In the genomic region with DNA sequence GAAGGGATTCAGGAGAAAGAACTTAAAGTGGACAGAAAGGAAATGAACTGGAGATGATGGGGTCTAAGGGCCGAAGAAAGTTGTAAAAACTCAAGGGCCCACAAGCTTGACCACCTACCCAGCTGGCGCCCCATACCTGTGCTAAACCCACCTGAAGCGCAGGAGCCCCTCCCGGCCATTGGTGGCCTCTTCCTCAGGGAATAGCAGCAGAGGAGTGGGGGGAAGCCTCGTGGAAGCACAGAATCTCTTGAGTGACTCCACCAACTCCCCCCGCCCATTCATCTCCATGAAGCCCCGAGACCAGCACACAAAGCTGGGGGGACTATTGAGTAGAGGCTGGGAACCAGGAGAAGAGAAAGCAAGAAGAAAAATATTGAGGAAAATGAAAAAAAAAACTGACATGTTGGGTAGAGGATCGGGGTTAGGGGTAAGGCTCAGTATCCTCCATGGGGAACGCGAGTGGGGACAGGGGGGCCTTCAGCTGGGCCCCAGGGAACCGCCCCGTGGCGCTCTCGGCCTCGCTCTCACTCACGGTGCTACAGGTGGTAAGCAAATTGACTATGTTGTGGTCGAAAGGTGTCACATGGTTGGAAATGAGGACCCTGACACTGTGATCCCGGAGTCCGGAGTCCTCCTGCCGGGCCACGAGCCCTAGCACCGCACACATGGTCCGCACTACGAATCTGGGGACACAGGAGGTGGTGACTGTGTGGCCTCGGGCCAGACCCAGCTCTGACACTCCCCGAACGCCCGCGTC, we compare ENCODE assay signal across 8 cellular contexts. TPM values are rescaled to one million over a fixed set of nuclear protein-coding genes. Genes with fewer than 3 reads are reported as not detected.
DNase-seq lines count a peak whose midpoint lies in the region; ATAC-seq and TF ChIP-seq lines count a peak whose summit lies in the region.

No MANE protein-coding gene starts in this region.

- 18% methylated on average over 29 of the region's 29 CpGs for WGBS in smooth muscle cell (ENCODE audit: low lambda C conversion rate)

- peak overlapping the region; percentile 88 for H3K4me3 ChIP-seq in smooth muscle cell

- peaks cover 46% of the 10 kb centered on the region for H3K4me1 Mint-ChIP-seq in T-helper 1 cell treated with Interleukin-12 subunit alpha and Interleukin-12 subunit beta and Interleukin-4 antibody, amounts not matched to agents 30 μg/mL and 1 μg/mL, for 36 hours (ENCODE audit: low read depth)
- peaks cover 50% of the 10 kb centered on the region for H3K4me1 Mint-ChIP-seq in activated CD8-positive, alpha-beta T cell treated with anti-CD3 and anti-CD28 coated beads, Interleukin-2, amount 10 ng/mL, durations not matched to agents 7 days and 5 days (ENCODE audit: low read depth)

- no peaks in the 10 kb centered on the region for H3K36me3 ChIP-seq in smooth muscle cell (ENCODE audit: low read depth)

- peaks cover 11% of the 10 kb centered on the region for H3K4me1 ChIP-seq in smooth muscle cell (ENCODE audit: low read depth)

- intact Hi-C loops in left ventricle myocardium superior (cut with micrococcal nuclease), result no loop called here

- H3K27me3 ChIP-seq in smooth muscle cell (ENCODE audit: low read depth), result no peaks in the 10 kb centered on the region

- peak; percentile 6 for ATAC-seq in HG03060 (IDR thresholded peaks at IDR 0.05; ENCODE audit: low read depth, unreplicated experiment)
- peak; percentile 7 for ATAC-seq in activated CD8-positive, alpha-beta T cell treated with anti-CD3 and anti-CD28 coated beads, Interleukin-2, amount 10 ng/mL, durations not matched to agents 7 days and 5 days
- ATAC-seq in left ventricle myocardium superior, result peak; percentile 4

- peak overlapping the region; percentile 89 for H3K9ac ChIP-seq in smooth muscle cell (ENCODE audit: low read depth)

- H4K20me1 ChIP-seq in smooth muscle cell (ENCODE audit: low read depth), result peaks cover 11% of the 10 kb centered on the region

- H3F3A ChIP-seq in smooth muscle cell (ENCODE audit: low read depth), result peaks cover 16% of the 10 kb centered on the region

- no peak for TF ChIP-seq CTCF in smooth muscle cell (IDR thresholded peaks at IDR 0.05; ENCODE audit: borderline replicate concordance, insufficient read depth, poor library complexity, severe bottlenecking)

- H3K36me3 Mint-ChIP-seq in T-helper 1 cell treated with Interleukin-12 subunit alpha and Interleukin-12 subunit beta and Interleukin-4 antibody, amounts not matched to agents 30 μg/mL and 1 μg/mL, for 36 hours (ENCODE audit: low read depth), result peaks cover 42% of the 10 kb centered on the region
- H3K36me3 Mint-ChIP-seq in activated CD8-positive, alpha-beta T cell treated with anti-CD3 and anti-CD28 coated beads, Interleukin-2, amount 10 ng/mL, durations not matched to agents 7 days and 5 days (ENCODE audit: low read depth), result peaks cover 59% of the 10 kb centered on the region

- peak overlapping the region; percentile 71 for H3K27ac ChIP-seq in smooth muscle cell (ENCODE audit: low read depth)

- peak overlapping the region; percentile 69 for H2AFZ ChIP-seq in smooth muscle cell (ENCODE audit: low read depth)

- CTCF ChIA-PET in activated CD8-positive, alpha-beta T cell treated with anti-CD3 and anti-CD28 coated beads, Interleukin-2, amount 10 ng/mL, durations not matched to agents 7 days and 5 days (lab: Charles Lee), result interaction anchor here (0.8 to 5.0 kb wide), 11 partner anchors 9 to 73 kb away, joined by 3 to 76 read pairs (median 5); partner anchors contain the start of genes CCDC142, INO80B, LBX2 and PCGF1

- H3K9me3 ChIP-seq in smooth muscle cell (replicated peaks; ENCODE audit: low read depth), result no peaks in the 10 kb centered on the region

- peak overlapping the region; percentile 99 for H3K4me2 ChIP-seq in smooth muscle cell

- no peaks in the 10 kb centered on the region for H3K27me3 Mint-ChIP-seq in T-helper 1 cell treated with Interleukin-12 subunit alpha and Interleukin-12 subunit beta and Interleukin-4 antibody, amounts not matched to agents 30 μg/mL and 1 μg/mL, for 36 hours (ENCODE audit: low read depth)
- H3K27me3 Mint-ChIP-seq in activated CD8-positive, alpha-beta T cell treated with anti-CD3 and anti-CD28 coated beads, Interleukin-2, amount 10 ng/mL, durations not matched to agents 7 days and 5 days (ENCODE audit: low read depth), result no peaks in the 10 kb centered on the region

- H3K27ac Mint-ChIP-seq in T-helper 1 cell treated with Interleukin-12 subunit alpha and Interleukin-12 subunit beta and Interleukin-4 antibody, amounts not matched to agents 30 μg/mL and 1 μg/mL, for 36 hours, result peak overlapping the region; percentile 96
- H3K27ac Mint-ChIP-seq in activated CD8-positive, alpha-beta T cell treated with anti-CD3 and anti-CD28 coated beads, Interleukin-2, amount 10 ng/mL, durations not matched to agents 7 days and 5 days, result peak overlapping the region; percentile 93

- H3K9me3 Mint-ChIP-seq in T-helper 1 cell treated with Interleukin-12 subunit alpha and Interleukin-12 subunit beta and Interleukin-4 antibody, amounts not matched to agents 30 μg/mL and 1 μg/mL, for 36 hours, result no peaks in the 10 kb centered on the region
- no peaks in the 10 kb centered on the region for H3K9me3 Mint-ChIP-seq in activated CD8-positive, alpha-beta T cell treated with anti-CD3 and anti-CD28 coated beads, Interleukin-2, amount 10 ng/mL, durations not matched to agents 7 days and 5 days (ENCODE audit: insufficient read depth)

- DNase-seq in T-helper 1 cell (no peak), left ventricle myocardium superior (no peak), smooth muscle cell (lab: John Stamatoyannopoulos, UW; ENCODE audit: unreplicated experiment) (no peak), cortex of kidney (lab: John Stamatoyannopoulos, UW) (no peak), islet precursor cell (no peak)
- peak; percentile 50 for DNase-seq in activated CD8-positive, alpha-beta T cell treated with anti-CD3 and anti-CD28 coated beads, Interleukin-2, amount 10 ng/mL, durations not matched to agents 7 days and 5 days

- peaks cover 28% of the 10 kb centered on the region for H3K79me2 ChIP-seq in smooth muscle cell (ENCODE audit: low read depth)

- POLR2A ChIA-PET in activated CD8-positive, alpha-beta T cell treated with anti-CD3 and anti-CD28 coated beads, Interleukin-2, amount 10 ng/mL, durations not matched to agents 7 days and 5 days (lab: Charles Lee), result interaction anchor here (0.9 to 5.1 kb wide), 18 partner anchors 8 to 557 kb away, joined by 3 to 33 read pairs (median 5); partner anchors contain the start of genes CCDC142, INO80B, LBX2 and MRPL53

- H3K4me3 Mint-ChIP-seq in T-helper 1 cell treated with Interleukin-12 subunit alpha and Interleukin-12 subunit beta and Interleukin-4 antibody, amounts not matched to agents 30 μg/mL and 1 μg/mL, for 36 hours, result peak overlapping the region; percentile 97
- H3K4me3 Mint-ChIP-seq in activated CD8-positive, alpha-beta T cell treated with anti-CD3 and anti-CD28 coated beads, Interleukin-2, amount 10 ng/mL, durations not matched to agents 7 days and 5 days, result peak overlapping the region; percentile 95

RNA-seq across cellular contexts. Expression of gene AUP1, which starts 0.7 kb away (rescaled TPM):
- 100 to 1,000 TPM; 119 to 123 TPM for total RNA-seq in activated CD8-positive, alpha-beta T cell treated with anti-CD3 and anti-CD28 coated beads, Interleukin-2, amount 10 ng/mL, durations not matched to agents 7 days and 5 days
- 54.2 TPM for total RNA-seq in left ventricle myocardium superior
- 83.4 and 104 TPM in 2 replicates for total RNA-seq in smooth muscle cell
- 138 and 170 TPM in 2 replicates for polyA plus RNA-seq in smooth muscle cell

RNA-seq across cellular contexts. Expression of gene HTRA2, which starts 1.0 kb away (rescaled TPM):
- total RNA-seq in activated CD8-positive, alpha-beta T cell treated with anti-CD3 and anti-CD28 coated beads, Interleukin-2, amount 10 ng/mL, durations not matched to agents 7 days and 5 days, result 10 to 100 TPM; 48.0 to 49.4 TPM
- 28.5 TPM for total RNA-seq in left ventricle myocardium superior
- 19.1 and 19.2 TPM in 2 replicates for total RNA-seq in smooth muscle cell
- polyA plus RNA-seq in smooth muscle cell, result 30.4 and 35.2 TPM in 2 replicates

RNA-seq across cellular contexts. Expression of gene DQX1, which starts 2.7 kb away (rescaled TPM):
- total RNA-seq in activated CD8-positive, alpha-beta T cell treated with anti-CD3 and anti-CD28 coated beads, Interleukin-2, amount 10 ng/mL, durations not matched to agents 7 days and 5 days, result under 1 TPM; 0.18 TPM
- total RNA-seq in left ventricle myocardium superior, result not detected
- total RNA-seq in smooth muscle cell, result 0.09 and 0.27 TPM in 2 replicates
- polyA plus RNA-seq in smooth muscle cell, result 0.57 TPM in 1 of 2 replicates, not detected in the other

RNA-seq across cellular contexts. Expression of gene TLX2, which starts 14.5 kb away (rescaled TPM):
- under 1 TPM; 0.34 to 0.44 TPM for total RNA-seq in activated CD8-positive, alpha-beta T cell treated with anti-CD3 and anti-CD28 coated beads, Interleukin-2, amount 10 ng/mL, durations not matched to agents 7 days and 5 days
- total RNA-seq in left ventricle myocardium superior (not detected), smooth muscle cell (not detected in 2 replicates)
- polyA plus RNA-seq in smooth muscle cell, result 0.80 TPM in 1 of 2 replicates, not detected in the other

RNA-seq across cellular contexts. Expression of gene PCGF1, which starts 21.3 kb away (rescaled TPM):
- 10 to 100 TPM; 20.3 to 28.5 TPM for total RNA-seq in activated CD8-positive, alpha-beta T cell treated with anti-CD3 and anti-CD28 coated beads, Interleukin-2, amount 10 ng/mL, durations not matched to agents 7 days and 5 days
- 26.8 TPM for total RNA-seq in left ventricle myocardium superior
- 19.1 and 23.7 TPM in 2 replicates for total RNA-seq in smooth muscle cell
- 29.3 and 34.3 TPM in 2 replicates for polyA plus RNA-seq in smooth muscle cell
